ENCODE assay signal across 1 cellular context in the genomic region with DNA sequence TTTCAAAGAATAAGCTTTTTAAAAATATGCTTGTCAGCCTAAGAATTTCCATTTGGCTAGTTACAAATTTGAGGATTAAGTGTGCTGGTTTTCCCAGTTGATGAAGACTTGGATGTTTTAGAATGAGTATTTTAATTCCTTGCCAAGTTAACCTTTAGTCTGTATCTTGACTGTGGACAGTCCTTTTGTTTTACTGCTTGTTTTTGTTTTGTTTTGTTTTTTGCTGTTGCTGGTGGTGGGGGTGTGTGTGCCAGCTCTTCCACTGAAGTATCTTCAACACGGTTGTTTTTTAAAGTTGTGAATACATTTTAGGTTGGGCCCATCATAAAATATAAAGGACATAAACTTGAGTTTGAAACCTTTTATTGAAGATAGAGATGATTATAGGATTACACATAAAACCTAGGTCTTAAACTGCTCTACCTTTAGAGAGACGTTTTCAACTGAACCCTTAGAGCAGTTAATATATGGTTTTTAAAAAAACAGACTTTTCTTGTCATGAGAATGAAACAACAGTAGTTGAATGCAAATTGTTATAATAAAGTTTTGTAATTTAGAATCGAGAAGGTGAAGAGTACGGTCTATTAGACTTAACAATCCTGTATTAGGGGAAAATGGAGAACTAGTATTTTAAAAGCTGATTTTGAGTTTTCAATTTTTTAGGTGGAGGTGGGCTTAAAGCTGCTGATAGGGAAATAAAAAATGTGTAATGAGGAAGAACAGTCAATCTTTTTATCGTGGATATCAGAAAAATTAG.
TF ChIP-seq lines count a peak whose summit lies in the region.

No MANE protein-coding gene starts in this region.

TF ChIP-seq in GM12878, 131 proteins besides CTCF, POLR2A, EP300 and RAD21 (continued from another document):
- TF ChIP-seq, protein P1, sequence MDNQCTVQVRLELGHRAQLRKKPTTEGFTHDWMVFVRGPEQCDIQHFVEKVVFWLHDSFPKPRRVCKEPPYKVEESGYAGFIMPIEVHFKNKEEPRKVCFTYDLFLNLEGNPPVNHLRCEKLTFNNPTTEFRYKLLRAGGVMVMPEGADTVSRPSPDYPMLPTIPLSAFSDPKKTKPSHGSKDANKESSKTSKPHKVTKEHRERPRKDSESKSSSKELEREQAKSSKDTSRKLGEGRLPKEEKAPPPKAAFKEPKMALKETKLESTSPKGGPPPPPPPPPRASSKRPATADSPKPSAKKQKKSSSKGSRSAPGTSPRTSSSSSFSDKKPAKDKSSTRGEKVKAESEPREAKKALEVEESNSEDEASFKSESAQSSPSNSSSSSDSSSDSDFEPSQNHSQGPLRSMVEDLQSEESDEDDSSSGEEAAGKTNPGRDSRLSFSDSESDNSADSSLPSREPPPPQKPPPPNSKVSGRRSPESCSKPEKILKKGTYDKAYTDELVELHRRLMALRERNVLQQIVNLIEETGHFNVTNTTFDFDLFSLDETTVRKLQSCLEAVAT (IDR thresholded peaks at IDR 0.05): 0 out of 2 replicates have a peak, but pooled peaks have one; percentile 54
- no peak for TF ChIP-seq ZNF622 (IDR thresholded peaks at IDR 0.05)
- no peak for TF ChIP-seq RAD51 (IDR thresholded peaks at IDR 0.05)
